Comparison of ENCODE assay signal across 31 cellular contexts in the genomic region with DNA sequence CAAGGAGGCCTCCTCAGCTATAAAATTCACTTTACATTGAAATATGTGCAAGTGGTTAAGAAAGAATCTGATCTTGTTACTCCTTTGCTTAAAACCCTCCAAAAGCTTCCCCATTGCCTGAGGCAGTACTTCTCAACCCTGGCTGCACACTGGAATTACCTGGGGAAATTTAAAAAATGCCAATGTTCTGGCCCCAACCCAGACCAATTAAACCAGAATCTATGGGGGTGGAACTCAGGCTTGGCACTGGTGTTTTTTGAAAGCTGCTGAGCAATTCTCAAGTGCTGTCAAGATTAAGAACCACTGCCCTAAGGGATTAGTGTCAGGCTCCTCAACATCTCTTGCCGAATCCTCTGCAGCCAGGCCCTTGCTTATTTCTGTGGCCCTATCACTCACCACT.
DNase-seq lines count a peak whose midpoint lies in the region; ATAC-seq and TF ChIP-seq lines count a peak whose summit lies in the region.
"Had no signal": no experiment of that assay in that cellular context is flagged by ENCODE, and none has a peak within 500 bp of the region (broad histone marks: within the 10 kb centered on the region; RNA-seq: fewer than 3 reads in every experiment).

No MANE protein-coding gene starts in this region.

- H3K4me3 ChIP-seq in RWPE2 (ENCODE audit: severe bottlenecking) (no peak overlapping the region), left lung (no peak overlapping the region), smooth muscle cell (no peak overlapping the region)
- H3K4me3 ChIP-seq: BLaER1 treated with 17β-estradiol and CSF1 and Interleukin-3, amounts not matched to agents 10 nM and 100 nM; colonic mucosa; MG63; upper lobe of left lung had no signal

- H3K4me1 ChIP-seq in RWPE2 (ENCODE audit: insufficient read depth, poor library complexity, severe bottlenecking) (no peaks in the 10 kb centered on the region), left lung (no peaks in the 10 kb centered on the region), smooth muscle cell (ENCODE audit: low read depth) (peaks cover 9% of the 10 kb centered on the region)
- H3K4me1 ChIP-seq: BLaER1 treated with 17β-estradiol and CSF1 and Interleukin-3, amounts not matched to agents 10 nM and 100 nM; Caco-2; colonic mucosa; upper lobe of left lung had no signal

- no peak overlapping the region for H3K9ac ChIP-seq in smooth muscle cell (ENCODE audit: low read depth)
- H3K9ac ChIP-seq: BLaER1 treated with 17β-estradiol and CSF1 and Interleukin-3, amounts not matched to agents 10 nM and 100 nM; SK-N-SH had no signal

- H3K9me3 Mint-ChIP-seq in progenitor cell of endocrine pancreas (ENCODE audit: low read depth) = no peaks in the 10 kb centered on the region
- H3K9me3 Mint-ChIP-seq: activated CD4-positive, alpha-beta T cell treated with anti-CD3 and anti-CD28 coated beads, Interleukin-2, amount 10 ng/mL, durations not matched to agents 7 days and 5 days had no signal

- no peak overlapping the region for H3K27ac Mint-ChIP-seq in progenitor cell of endocrine pancreas
- H3K27ac Mint-ChIP-seq: activated B cell treated with CpG ODN at 0.5 μM for 24 hours; activated CD4-positive, alpha-beta T cell treated with anti-CD3 and anti-CD28 coated beads, Interleukin-2, amount 10 ng/mL, durations not matched to agents 7 days and 5 days; activated naive CD4-positive, alpha-beta T cell treated with anti-CD3 and anti-CD28 coated beads, Interleukin-2, amount 50 U/mL, for 72 hours; immature natural killer cell; memory B cell; stimulated activated memory B cell treated with anti-CD40 and anti-IgM and Interleukin-4, amounts not matched to agents 10 μg/mL and 1 μg/mL and 100 μg/mL, for 72 hours; T-helper 1 cell treated with Interleukin-12 subunit alpha and Interleukin-12 subunit beta and Interleukin-4 antibody, amounts not matched to agents 30 μg/mL and 1 μg/mL, for 36 hours had no signal

- H2AFZ ChIP-seq in smooth muscle cell (ENCODE audit: low read depth) = no peak overlapping the region

- no peaks in the 10 kb centered on the region for H3K79me2 ChIP-seq in smooth muscle cell (ENCODE audit: low read depth)

- peak; percentile 10 for DNase-seq in DMS79 treated with DMSO at 0.1 percent for 48 hours (lab: John Stamatoyannopoulos, UW)
- no peak for DNase-seq in DMS79 (lab: John Stamatoyannopoulos, UW)
- DNase-seq in RWPE2 (ENCODE audit: low spot score) = no peak
- no peak for DNase-seq in left lung
- no peak for DNase-seq in smooth muscle cell (lab: John Stamatoyannopoulos, UW; ENCODE audit: unreplicated experiment)
- no peak for DNase-seq in NCI-H345 (lab: John Stamatoyannopoulos, UW)
- no peak for DNase-seq in progenitor cell of endocrine pancreas (ENCODE audit: low spot score, unreplicated experiment)
- DNase-seq: activated B cell treated with CpG ODN at 0.5 μM for 24 hours; activated CD4-positive, alpha-beta T cell treated with anti-CD3 and anti-CD28 coated beads, Interleukin-2, amount 10 ng/mL, durations not matched to agents 7 days and 5 days; activated effector memory CD4-positive, alpha-beta T cell treated with Interleukin-2 at 50 U/mL for 16 hours; Caco-2; colonic mucosa; effector CD4-positive, alpha-beta T cell; immature natural killer cell; KG1; left colon; MG63; NCI-H1105 treated with DMSO at 0.1 percent for 48 hours; NCI-H2029; occipital lobe; SK-N-SH; upper lobe of left lung had no signal

- ATAC-seq in RWPE2 (ENCODE audit: low read depth) (peak; percentile 51; the same call in 2 of the 3 replicates), left lung (peak; percentile 19), HG02970 (IDR thresholded peaks at IDR 0.05; ENCODE audit: low FRiP score, unreplicated experiment) (no peak)
- ATAC-seq: activated naive CD4-positive, alpha-beta T cell treated with anti-CD3 and anti-CD28 coated beads, Interleukin-2, amount 50 U/mL, for 72 hours; left colon; stimulated activated memory B cell treated with anti-CD40 and anti-IgM and Interleukin-4, amounts not matched to agents 10 μg/mL and 1 μg/mL and 100 μg/mL, for 72 hours had no signal

- H4K20me1 ChIP-seq in smooth muscle cell (ENCODE audit: low read depth) = no peaks in the 10 kb centered on the region
- H4K20me1 ChIP-seq: BLaER1 treated with 17β-estradiol and CSF1 and Interleukin-3, amounts not matched to agents 10 nM and 100 nM had no signal

- H3F3A ChIP-seq in smooth muscle cell (ENCODE audit: low read depth) = peaks cover 8% of the 10 kb centered on the region

- 9% methylated on average over 1 of the region's 1 CpG for WGBS in smooth muscle cell (ENCODE audit: low lambda C conversion rate)

- H3K36me3 ChIP-seq in RWPE2 (ENCODE audit: low read depth) (no peaks in the 10 kb centered on the region), left lung (no peaks in the 10 kb centered on the region), smooth muscle cell (ENCODE audit: low read depth) (no peaks in the 10 kb centered on the region)
- H3K36me3 ChIP-seq: BLaER1 treated with 17β-estradiol and CSF1 and Interleukin-3, amounts not matched to agents 10 nM and 100 nM; colonic mucosa; MG63; upper lobe of left lung had no signal

- H3K27ac ChIP-seq in RWPE2 (ENCODE audit: poor library complexity, severe bottlenecking) = no peak overlapping the region
- no peak overlapping the region for H3K27ac ChIP-seq in left lung
- no peak overlapping the region for H3K27ac ChIP-seq in smooth muscle cell (ENCODE audit: low read depth)
- H3K27ac ChIP-seq: 22Rv1; BLaER1 treated with 17β-estradiol and CSF1 and Interleukin-3, amounts not matched to agents 10 nM and 100 nM; colonic mucosa; epithelial cell of prostate; HL-60; upper lobe of left lung had no signal

- TF ChIP-seq CTCF in RWPE2 (IDR thresholded peaks at IDR 0.05; ENCODE audit: poor library complexity, severe bottlenecking) (no peak), left lung (IDR thresholded peaks at IDR 0.05) (no peak), smooth muscle cell (IDR thresholded peaks at IDR 0.05; ENCODE audit: borderline replicate concordance, insufficient read depth, poor library complexity, severe bottlenecking) (no peak), progenitor cell of endocrine pancreas (IDR thresholded peaks at IDR 0.05; ENCODE audit: unreplicated experiment) (no peak)

- H3K9me3 ChIP-seq in RWPE2 (ENCODE audit: severe bottlenecking) (no peaks in the 10 kb centered on the region), left lung (peaks cover 0 to 8% of the 10 kb centered on the region in 2 donors), smooth muscle cell (replicated peaks; ENCODE audit: low read depth) (no peaks in the 10 kb centered on the region)
- H3K9me3 ChIP-seq: Caco-2, colonic mucosa, MG63, SK-N-SH, upper lobe of left lung had no signal

- H3K4me2 ChIP-seq in smooth muscle cell = peak overlapping the region; percentile 27
- H3K4me2 ChIP-seq: BLaER1 treated with 17β-estradiol and CSF1 and Interleukin-3, amounts not matched to agents 10 nM and 100 nM; SK-N-SH had no signal

- no peak overlapping the region for H3K4me3 Mint-ChIP-seq in progenitor cell of endocrine pancreas (ENCODE audit: low read depth)
- H3K4me3 Mint-ChIP-seq: activated B cell treated with CpG ODN at 0.5 μM for 24 hours; activated CD4-positive, alpha-beta T cell treated with anti-CD3 and anti-CD28 coated beads, Interleukin-2, amount 10 ng/mL, durations not matched to agents 7 days and 5 days; immature natural killer cell; memory B cell; stimulated activated memory B cell treated with anti-CD40 and anti-IgM and Interleukin-4, amounts not matched to agents 10 μg/mL and 1 μg/mL and 100 μg/mL, for 72 hours; T-helper 1 cell treated with Interleukin-12 subunit alpha and Interleukin-12 subunit beta and Interleukin-4 antibody, amounts not matched to agents 30 μg/mL and 1 μg/mL, for 36 hours had no signal

- H3K27me3 Mint-ChIP-seq in progenitor cell of endocrine pancreas = peaks cover 15% of the 10 kb centered on the region
- H3K27me3 Mint-ChIP-seq: activated B cell treated with CpG ODN at 0.5 μM for 24 hours; activated CD4-positive, alpha-beta T cell treated with anti-CD3 and anti-CD28 coated beads, Interleukin-2, amount 10 ng/mL, durations not matched to agents 7 days and 5 days; memory B cell; stimulated activated memory B cell treated with anti-CD40 and anti-IgM and Interleukin-4, amounts not matched to agents 10 μg/mL and 1 μg/mL and 100 μg/mL, for 72 hours had no signal

- intact Hi-C loops in left lung (cut with DNase I) = no loop called here

- H3K36me3 Mint-ChIP-seq in progenitor cell of endocrine pancreas (ENCODE audit: insufficient read depth) = no peaks in the 10 kb centered on the region
- H3K36me3 Mint-ChIP-seq: immature natural killer cell; memory B cell; stimulated activated memory B cell treated with anti-CD40 and anti-IgM and Interleukin-4, amounts not matched to agents 10 μg/mL and 1 μg/mL and 100 μg/mL, for 72 hours had no signal

- peaks cover 2% of the 10 kb centered on the region for H3K4me1 Mint-ChIP-seq in progenitor cell of endocrine pancreas (ENCODE audit: low read depth)
- H3K4me1 Mint-ChIP-seq: activated B cell treated with CpG ODN at 0.5 μM for 24 hours; activated CD4-positive, alpha-beta T cell treated with anti-CD3 and anti-CD28 coated beads, Interleukin-2, amount 10 ng/mL, durations not matched to agents 7 days and 5 days; immature natural killer cell; memory B cell; stimulated activated memory B cell treated with anti-CD40 and anti-IgM and Interleukin-4, amounts not matched to agents 10 μg/mL and 1 μg/mL and 100 μg/mL, for 72 hours had no signal

- H3K27me3 ChIP-seq in RWPE2 (ENCODE audit: insufficient read depth, poor library complexity, severe bottlenecking) (no peaks in the 10 kb centered on the region), left lung (no peaks in the 10 kb centered on the region), smooth muscle cell (ENCODE audit: low read depth) (no peaks in the 10 kb centered on the region)
- H3K27me3 ChIP-seq: BLaER1 treated with 17β-estradiol and CSF1 and Interleukin-3, amounts not matched to agents 10 nM and 100 nM; colonic mucosa; MG63; upper lobe of left lung had no signal
